Comparison of ENCODE assay signal across 23 cellular contexts in the genomic region with DNA sequence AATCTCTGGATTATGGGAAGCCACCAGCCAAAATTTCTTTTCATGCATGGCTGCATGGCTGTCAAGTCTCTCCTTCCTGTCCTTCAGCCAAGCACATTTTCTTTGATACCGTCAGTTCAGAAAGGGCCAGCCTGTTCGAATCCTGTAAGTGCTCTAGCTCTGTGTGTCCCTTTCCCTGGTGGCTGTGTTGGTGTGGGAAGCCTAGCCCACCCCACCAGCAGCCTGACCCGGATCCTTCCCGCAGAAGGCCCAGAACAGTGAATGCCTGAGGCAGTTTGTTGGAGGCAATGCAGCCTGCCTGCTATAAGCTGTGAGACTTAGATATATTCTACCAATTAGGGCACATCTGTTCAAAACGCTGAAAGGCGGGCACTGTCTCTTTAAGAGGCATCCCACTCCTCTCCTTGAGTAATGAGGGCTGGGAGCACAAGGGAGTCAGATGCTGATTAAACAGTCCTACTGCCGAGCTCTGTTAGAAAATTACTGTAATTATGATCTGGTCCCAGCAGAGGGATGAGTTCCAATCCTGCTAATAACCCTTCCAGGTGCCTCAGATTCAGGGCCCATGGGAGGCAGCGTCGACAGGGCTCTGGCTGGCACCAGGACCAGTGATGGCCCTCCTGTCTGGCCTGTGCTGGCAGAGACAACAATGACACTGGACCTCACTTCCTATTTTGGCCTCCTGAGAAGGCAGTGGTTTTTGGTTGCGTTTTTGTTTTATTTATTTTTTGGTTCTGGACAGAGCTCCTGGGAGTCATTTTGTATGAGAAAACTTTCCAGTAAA. TPM values are rescaled to one million over a fixed set of nuclear protein-coding genes. Genes with fewer than 3 reads are reported as not detected.
DNase-seq lines count a peak whose midpoint lies in the region; ATAC-seq and TF ChIP-seq lines count a peak whose summit lies in the region.
"Had no signal": no experiment of that assay in that cellular context is flagged by ENCODE, and none has a peak within 500 bp of the region (broad histone marks: within the 10 kb centered on the region; RNA-seq: fewer than 3 reads in every experiment).

No MANE protein-coding gene starts in this region.

- no peaks in the 10 kb centered on the region for H3K9me3 ChIP-seq in neuronal stem cell (replicated peaks in 1 of 2; ENCODE audit: control insufficient read depth in 2 of 2, insufficient read depth in 1 of 2, low read depth in 1 of 2, low read length in 2 of 2)
- H3K9me3 ChIP-seq in lower lobe of right lung: no peaks in the 10 kb centered on the region
- H3K9me3 ChIP-seq: body of pancreas, Peyer's patch, right atrium auricular region, suprapubic skin, vagina had no signal

- intact Hi-C loops in lower lobe of right lung (cut with DNase I): no loop called here

- peaks cover 15 to 18% of the 10 kb centered on the region in 2 donors for H3K4me1 ChIP-seq in neuronal stem cell (ENCODE audit: control insufficient read depth in 2 of 2, insufficient read depth in 1 of 2, low read depth in 1 of 2, low read length in 2 of 2)
- no peaks in the 10 kb centered on the region for H3K4me1 ChIP-seq in lower lobe of right lung
- H3K4me1 ChIP-seq: body of pancreas, Peyer's patch, right atrium auricular region, vagina had no signal

- no peak overlapping the region for H2AFZ ChIP-seq in neuronal stem cell (ENCODE audit: low read length)

- no peak overlapping the region for H3K9ac ChIP-seq in neuronal stem cell (ENCODE audit: low read depth, low read length, poor library complexity)

- H3K9me3 Mint-ChIP-seq in IgD-negative memory B cell: no peaks in the 10 kb centered on the region
- no peaks in the 10 kb centered on the region for H3K9me3 Mint-ChIP-seq in brain
- H3K9me3 Mint-ChIP-seq: activated naive CD8-positive, alpha-beta T cell treated with anti-CD3 and anti-CD28 coated beads, Interleukin-2, amount 10 ng/mL, durations not matched to agents 7 days and 5 days; HFFc6 had no signal

- H3K14ac ChIP-seq in neuronal stem cell (ENCODE audit: low read length): no peak overlapping the region

- H2BK15ac ChIP-seq in neuronal stem cell (ENCODE audit: low read length): no peak overlapping the region

- H3K23ac ChIP-seq in neuronal stem cell (ENCODE audit: low read depth, low read length, poor library complexity): no peak overlapping the region

- H3K4me3 ChIP-seq in neuronal stem cell (ENCODE audit: low read length in 2 of 2) (no peak overlapping the region), lower lobe of right lung (no peak overlapping the region)
- H3K4me3 ChIP-seq: body of pancreas, Peyer's patch, right atrium auricular region, suprapubic skin, vagina had no signal

- no peaks in the 10 kb centered on the region for H3K27me3 ChIP-seq in neuronal stem cell (ENCODE audit: control insufficient read depth in 3 of 3, insufficient read depth in 3 of 3, low read depth in 1 of 3, low read length in 3 of 3)
- H3K27me3 ChIP-seq in lower lobe of right lung (ENCODE audit: low read depth): no peaks in the 10 kb centered on the region
- H3K27me3 ChIP-seq: body of pancreas, Peyer's patch, right atrium auricular region, suprapubic skin, vagina had no signal

- peak overlapping the region in 2 of 3 donors; percentile 23 to 84 for H3K27ac Mint-ChIP-seq in IgD-negative memory B cell
- H3K27ac Mint-ChIP-seq in brain: peak overlapping the region; percentile 0 to 88 (median 49)
- H3K27ac Mint-ChIP-seq: HFFc6 had no signal

- ATAC-seq in lower lobe of right lung (no peak), GM21619 (IDR thresholded peaks at IDR 0.05; ENCODE audit: unreplicated experiment) (no peak), GM19035 (IDR thresholded peaks at IDR 0.05; ENCODE audit: unreplicated experiment) (no peak)
- ATAC-seq: body of pancreas, left ventricle myocardium superior had no signal

- TF ChIP-seq CTCF in brain (conservative IDR thresholded peaks at IDR 0.05) (no peak), lower lobe of right lung (IDR thresholded peaks at IDR 0.05) (no peak)

- peaks cover 0 to 1% (median 0%) of the 10 kb centered on the region in 3 donors for H3K4me1 Mint-ChIP-seq in IgD-negative memory B cell
- H3K4me1 Mint-ChIP-seq in brain: peaks cover 84% of the 10 kb centered on the region
- H3K4me1 Mint-ChIP-seq: activated naive CD8-positive, alpha-beta T cell treated with anti-CD3 and anti-CD28 coated beads, Interleukin-2, amount 10 ng/mL, durations not matched to agents 7 days and 5 days; B cell had no signal

- H3K4ac ChIP-seq in neuronal stem cell (ENCODE audit: low read length): no peak overlapping the region

- peak overlapping the region; percentile 77 for H2BK120ac ChIP-seq in neuronal stem cell (ENCODE audit: low read depth, low read length)

- no peak overlapping the region for H2AK5ac ChIP-seq in neuronal stem cell (ENCODE audit: low read depth, low read length)

- no peak overlapping the region for H2BK12ac ChIP-seq in neuronal stem cell (ENCODE audit: low read length)

- no peak overlapping the region for H2BK5ac ChIP-seq in neuronal stem cell (ENCODE audit: low read length)

- DNase-seq in NCI-H2081 (lab: John Stamatoyannopoulos, UW): peak; percentile 45 to 74
- DNase-seq in NCI-H2081 treated with DMSO at 0.1 percent for 48 hours (lab: John Stamatoyannopoulos, UW): no peak
- DNase-seq in neuronal stem cell (ENCODE audit: low spot score): no peak
- no peak for DNase-seq in lower lobe of right lung
- DNase-seq: 8988T; activated CD4-positive, CD25-positive, alpha-beta regulatory T cell treated with anti-CD3 and anti-CD28 coated beads, Interleukin-2, amount 50 U/mL, for 72 hours; activated naive CD8-positive, alpha-beta T cell treated with anti-CD3 and anti-CD28 coated beads, Interleukin-2, amount 10 ng/mL, durations not matched to agents 7 days and 5 days; body of pancreas; Calu3; HFFc6; left ventricle myocardium superior; NK-92 treated with Interleukin-12 subunit alpha and Interleukin-12 subunit beta, amount 100 ng/mL, for 24 hours; stimulated activated CD4-positive, alpha-beta T cell treated with anti-CD3 and anti-CD28 coated beads, Interleukin-15, amount 100 ng/mL, for 24 hours; T-helper 9 cell had no signal

- no peaks in the 10 kb centered on the region for H3K79me1 ChIP-seq in neuronal stem cell (ENCODE audit: low read depth, low read length)

- no peak overlapping the region for H3K4me2 ChIP-seq in neuronal stem cell (ENCODE audit: insufficient read depth, low read length, poor library complexity, severe bottlenecking)

- peaks cover 6 to 40% of the 10 kb centered on the region in 2 donors for H3K36me3 ChIP-seq in neuronal stem cell (replicated peaks in 1 of 2; ENCODE audit: control insufficient read depth in 2 of 2, insufficient read depth in 2 of 2, low read length in 2 of 2)
- peaks cover 41% of the 10 kb centered on the region for H3K36me3 ChIP-seq in lower lobe of right lung

- H4K91ac ChIP-seq in neuronal stem cell (ENCODE audit: low read depth, low read length, poor library complexity): no peak overlapping the region

- no peak overlapping the region for H4K8ac ChIP-seq in neuronal stem cell (ENCODE audit: low read depth, low read length)

- H3K27ac ChIP-seq in neuronal stem cell (replicated peaks; ENCODE audit: low read length): no peak overlapping the region
- no peak overlapping the region for H3K27ac ChIP-seq in lower lobe of right lung
- H3K27ac ChIP-seq: body of pancreas, Peyer's patch, right atrium auricular region, suprapubic skin, vagina had no signal

- H3K27me3 Mint-ChIP-seq in IgD-negative memory B cell: no peaks in the 10 kb centered on the region
- H3K27me3 Mint-ChIP-seq in brain: no peaks in the 10 kb centered on the region
- H3K27me3 Mint-ChIP-seq: activated naive CD8-positive, alpha-beta T cell treated with anti-CD3 and anti-CD28 coated beads, Interleukin-2, amount 10 ng/mL, durations not matched to agents 7 days and 5 days; B cell had no signal

- H3K36me3 Mint-ChIP-seq in IgD-negative memory B cell: peaks cover 4% of the 10 kb centered on the region
- H3K36me3 Mint-ChIP-seq in brain: peaks cover 17% of the 10 kb centered on the region

- no CpG with 5 or more reads among the region's 10 CpGs for WGBS in neuronal stem cell (ENCODE audit: extremely low coverage in 2 of 2, insufficient read length in 2 of 2, insufficient replicate concordance in 1 of 2), 2 donors

- no peak overlapping the region for H3K4me3 Mint-ChIP-seq in IgD-negative memory B cell
- no peak overlapping the region for H3K4me3 Mint-ChIP-seq in brain
- H3K4me3 Mint-ChIP-seq: activated naive CD8-positive, alpha-beta T cell treated with anti-CD3 and anti-CD28 coated beads, Interleukin-2, amount 10 ng/mL, durations not matched to agents 7 days and 5 days; B cell; HFFc6 had no signal

- no peak overlapping the region for H3K18ac ChIP-seq in neuronal stem cell (ENCODE audit: low read length)

RNA-seq across cellular contexts. Expression of a gene that starts 18.5 kb away (rescaled TPM):
- polyA plus RNA-seq in IgD-negative memory B cell: 33.3 TPM
- 27.6 TPM for polyA plus RNA-seq in brain (ENCODE audit: insufficient read depth, low read depth, low replicate concordance)
- 11.8 TPM for polyA plus RNA-seq in neuronal stem cell (2013, experiment 1 of 2)
- polyA plus RNA-seq in neuronal stem cell (2013, experiment 2 of 2): 10.6 TPM
- total RNA-seq in lower lobe of right lung: 19.7 TPM

RNA-seq across cellular contexts. Expression of a gene that starts 24.7 kb away (rescaled TPM):
- polyA plus RNA-seq in IgD-negative memory B cell (19.8 TPM), brain (ENCODE audit: insufficient read depth, low read depth, low replicate concordance) (184 TPM)
- polyA plus RNA-seq in neuronal stem cell (2013, experiment 1 of 2): 194 TPM
- 198 TPM for polyA plus RNA-seq in neuronal stem cell (2013, experiment 2 of 2)
- total RNA-seq in lower lobe of right lung: 30.7 TPM

Comparison
In these comparisons a context has a peak if more than half of its experiments do, and no peak if none do; other contexts are left out.
1. DNase-seq: peak in NCI-H2081 (2 of 2); none in NCI-H2081 treated with DMSO at 0.1 percent for 48 hours (single experiment), neuronal stem cell (single experiment) and lower lobe of right lung (single experiment).